2 cellular contexts compared by ENCODE assay signal in genomic region chr6:149169761-149170359, GRCh38.
TF ChIP-seq lines count a peak whose summit lies in the region.

No MANE protein-coding gene starts in this region.

TF ChIP-seq in HEK293, 187 proteins besides CTCF, POLR2A, EP300 and RAD21 (continued from another document):
- no peak for TF ChIP-seq ZNF398 (tag by site-specific recombination; IDR thresholded peaks at IDR 0.05)
- no peak for TF ChIP-seq ZNF416 (tag by site-specific recombination; IDR thresholded peaks at IDR 0.05)
- TF ChIP-seq ZNF555 (tag by site-specific recombination; conservative IDR thresholded peaks at IDR 0.05): no peak
- TF ChIP-seq KLF9 (tag by site-specific recombination; IDR thresholded peaks at IDR 0.05; ENCODE audit: low read depth): no peak
- 0 out of 2 replicates have a peak, but pooled peaks have one; percentile 16 for TF ChIP-seq ZNF423 (tag by site-specific recombination; IDR thresholded peaks at IDR 0.05)
- no peak for TF ChIP-seq ZNF707 (tag by site-specific recombination; IDR thresholded peaks at IDR 0.05)

TF ChIP-seq in liver, 16 proteins besides CTCF, POLR2A, EP300 and RAD21 (continued from another document):
- no peak for TF ChIP-seq MAX (IDR thresholded peaks at IDR 0.05)
- no peak for TF ChIP-seq JUND (IDR thresholded peaks at IDR 0.05)
- no peak for TF ChIP-seq YY1 (IDR thresholded peaks at IDR 0.05)
- TF ChIP-seq SP1 (IDR thresholded peaks at IDR 0.05): no peak
TF ChIP-seq in liver: peak in this region for 0.
